Comparison of ENCODE assay signal across 15 cellular contexts in genomic region chr10:58502956-58503355, GRCh38. TPM values are rescaled to one million over a fixed set of nuclear protein-coding genes. Genes with fewer than 3 reads are reported as not detected.
DNase-seq lines count a peak whose midpoint lies in the region; ATAC-seq and TF ChIP-seq lines count a peak whose summit lies in the region.
"Had no signal": no experiment of that assay in that cellular context is flagged by ENCODE, and none has a peak within 500 bp of the region (broad histone marks: within the 10 kb centered on the region; RNA-seq: fewer than 3 reads in every experiment).

No MANE protein-coding gene starts in this region.

- ATAC-seq in HG03565 (IDR thresholded peaks at IDR 0.05; ENCODE audit: unreplicated experiment) = no peak
- ATAC-seq: GM23338 had no signal

- H4K12ac ChIP-seq in trophoblast cell (ENCODE audit: low read depth, low read length) = no peak overlapping the region

- no peak overlapping the region for H4K91ac ChIP-seq in trophoblast cell (ENCODE audit: low read depth, low read length)

- in situ Hi-C loops in GM23248 (cut with MboI) = loop anchor here (25.0 kb wide), 1 partner anchor 684 kb away; the partner anchor contains the start of gene PHYHIPL

- H3K27me3 ChIP-seq in GM23248 (replicated peaks; ENCODE audit: insufficient read depth) = no peaks in the 10 kb centered on the region
- no peaks in the 10 kb centered on the region for H3K27me3 ChIP-seq in adipocyte (replicated peaks; ENCODE audit: control insufficient read depth, insufficient read depth, low read length)
- no peaks in the 10 kb centered on the region for H3K27me3 ChIP-seq in trophoblast cell (ENCODE audit: insufficient read depth, low read length)
- no peaks in the 10 kb centered on the region for H3K27me3 ChIP-seq in CD8-positive, alpha-beta memory T cell (ENCODE audit: insufficient read depth, low read length, poor library complexity, severe bottlenecking)
- H3K27me3 ChIP-seq: BLaER1 had no signal

- H3K9ac ChIP-seq in GM23248 (no peak overlapping the region), adipocyte (ENCODE audit: low read length) (no peak overlapping the region), trophoblast cell (ENCODE audit: low read length) (no peak overlapping the region)
- H3K9ac ChIP-seq: BLaER1 had no signal

- no peak overlapping the region for H3K4me3 Mint-ChIP-seq in CD8-positive, alpha-beta memory T cell
- H3K4me3 Mint-ChIP-seq: CD14-positive monocyte; CD4-positive, alpha-beta memory T cell; GM23338 had no signal

- H3K79me2 ChIP-seq in GM23248 (ENCODE audit: insufficient read depth) (no peaks in the 10 kb centered on the region), trophoblast cell (ENCODE audit: control insufficient read depth, insufficient read depth, low read length, poor library complexity) (no peaks in the 10 kb centered on the region)

- no peaks in the 10 kb centered on the region for H3K79me1 ChIP-seq in trophoblast cell (ENCODE audit: low read length)

- H3F3A ChIP-seq in GM23248 (ENCODE audit: insufficient read depth) = peaks cover under 1% of the 10 kb centered on the region

- 94 to 100% methylated on average over 1 of the region's 1 CpG for WGBS in GM23248 (ENCODE audit: low coverage in 1 of 2, low lambda C conversion rate in 2 of 2, missing lambda C conversion rate in 2 of 2), 2 experiments
- no CpG with 5 or more reads among the region's 1 CpG for WGBS in trophoblast cell (ENCODE audit: extremely low coverage, insufficient coverage, insufficient read length)

- no peaks in the 10 kb centered on the region for H4K20me1 ChIP-seq in GM23248 (ENCODE audit: insufficient read depth)
- H4K20me1 ChIP-seq: BLaER1 had no signal

- DNase-seq in GM23248 (peak; percentile 24), adipocyte (ENCODE audit: low read depth) (peak; percentile 33), choroid plexus epithelial cell (ENCODE audit: low read depth) (peak; percentile 14), trophoblast cell (peak; percentile 72 to 82), occipital lobe (lab: John Stamatoyannopoulos, UW) (no peak)
- DNase-seq in CD8-positive, alpha-beta memory T cell = no peak
- DNase-seq: 8988T; Calu3; CD4-positive, alpha-beta memory T cell; HCEC 1CT had no signal

- no peaks in the 10 kb centered on the region for H3K9me3 Mint-ChIP-seq in CD8-positive, alpha-beta memory T cell
- H3K9me3 Mint-ChIP-seq: CD14-positive monocyte, GM23338 had no signal

- H4K8ac ChIP-seq in trophoblast cell (ENCODE audit: low read depth, low read length) = no peak overlapping the region

- no peak overlapping the region for H3K18ac ChIP-seq in trophoblast cell (ENCODE audit: low read length)

- no peak overlapping the region for H3K23ac ChIP-seq in trophoblast cell (ENCODE audit: low read length)

- no peak overlapping the region for H3K14ac ChIP-seq in trophoblast cell (ENCODE audit: low read length)

- no peaks in the 10 kb centered on the region for H3K36me3 Mint-ChIP-seq in CD8-positive, alpha-beta memory T cell
- H3K36me3 Mint-ChIP-seq: CD14-positive monocyte; CD4-positive, alpha-beta memory T cell had no signal

- no peak overlapping the region for H2BK120ac ChIP-seq in trophoblast cell (ENCODE audit: insufficient read depth, low read length, poor library complexity)

- H2AFZ ChIP-seq in GM23248 = no peak overlapping the region
- no peak overlapping the region for H2AFZ ChIP-seq in trophoblast cell (ENCODE audit: insufficient read depth, low read length, poor library complexity)
- H2AFZ ChIP-seq: GM23338 had no signal

- H2AK5ac ChIP-seq in trophoblast cell (ENCODE audit: low read length) = no peak overlapping the region

- H3K36me3 ChIP-seq in GM23248 (ENCODE audit: low read depth) = no peaks in the 10 kb centered on the region
- no peaks in the 10 kb centered on the region for H3K36me3 ChIP-seq in adipocyte (ENCODE audit: control insufficient read depth, insufficient read depth, low read length, severe bottlenecking)
- no peaks in the 10 kb centered on the region for H3K36me3 ChIP-seq in trophoblast cell (ENCODE audit: control insufficient read depth in 1 of 2, insufficient read depth in 2 of 2, low read length in 2 of 2)
- no peaks in the 10 kb centered on the region for H3K36me3 ChIP-seq in CD8-positive, alpha-beta memory T cell (ENCODE audit: insufficient read depth, low read length)
- H3K36me3 ChIP-seq: BLaER1 had no signal

- H3K4me3 ChIP-seq in GM23248 = no peak overlapping the region
- H3K4me3 ChIP-seq in adipocyte (ENCODE audit: low read length) = no peak overlapping the region
- H3K4me3 ChIP-seq in choroid plexus epithelial cell (ENCODE audit: low read depth, low read length) = no peak overlapping the region
- no peak overlapping the region for H3K4me3 ChIP-seq in trophoblast cell (ENCODE audit: low read depth, low read length)
- H3K4me3 ChIP-seq in CD8-positive, alpha-beta memory T cell (ENCODE audit: low read length) = no peak overlapping the region
- H3K4me3 ChIP-seq: BLaER1, GM23338 had no signal

- TF ChIP-seq CTCF in choroid plexus epithelial cell (conservative IDR thresholded peaks at IDR 0.05; ENCODE audit: low read depth, low read length) = no peak

- H2BK12ac ChIP-seq in trophoblast cell (ENCODE audit: low read length) = no peak overlapping the region

- no peak overlapping the region for H2BK5ac ChIP-seq in trophoblast cell (ENCODE audit: low read depth, low read length, poor library complexity)

- H3K27ac ChIP-seq in GM23248 = no peak overlapping the region
- H3K27ac ChIP-seq in trophoblast cell (ENCODE audit: low read depth, low read length) = no peak overlapping the region
- H3K27ac ChIP-seq in CD8-positive, alpha-beta memory T cell (ENCODE audit: low read depth, low read length) = no peak overlapping the region
- H3K27ac ChIP-seq: BLaER1, HL-60 had no signal

- H3K4me1 Mint-ChIP-seq in CD8-positive, alpha-beta memory T cell = no peaks in the 10 kb centered on the region
- H3K4me1 Mint-ChIP-seq: CD14-positive monocyte; CD4-positive, alpha-beta memory T cell had no signal

- H3K9me2 ChIP-seq in GM23248 (ENCODE audit: insufficient read depth) = 0 out of 2 replicates have a peak, but pooled peaks cover 5% of the 10 kb centered on the region

- peaks cover 6 to 31% of the 10 kb centered on the region in 2 donors for H3K27me3 Mint-ChIP-seq in CD8-positive, alpha-beta memory T cell

- POLR2A ChIA-PET in CD8-positive, alpha-beta memory T cell (lab: Charles Lee) = no interaction called here

- CTCF ChIA-PET in CD8-positive, alpha-beta memory T cell (lab: Charles Lee) = no interaction called here

- no peaks in the 10 kb centered on the region for H3K9me3 ChIP-seq in GM23248 (ENCODE audit: low read depth)
- no peaks in the 10 kb centered on the region for H3K9me3 ChIP-seq in adipocyte (ENCODE audit: control insufficient read depth, low read length)
- no peaks in the 10 kb centered on the region for H3K9me3 ChIP-seq in trophoblast cell (ENCODE audit: insufficient read depth, low read depth, low read length)
- H3K9me3 ChIP-seq in CD8-positive, alpha-beta memory T cell (ENCODE audit: low read length) = no peaks in the 10 kb centered on the region
- H3K9me3 ChIP-seq: BLaER1 had no signal

- H3K4me2 ChIP-seq in GM23248 (ENCODE audit: unreplicated experiment) (no peak overlapping the region), trophoblast cell (ENCODE audit: low read length) (no peak overlapping the region)
- H3K4me2 ChIP-seq: BLaER1, GM23338 had no signal

- H3K4me1 ChIP-seq in GM23248 (ENCODE audit: insufficient read depth) = peaks cover 12% of the 10 kb centered on the region; the same call in 1 of the 2 replicates
- no peaks in the 10 kb centered on the region for H3K4me1 ChIP-seq in adipocyte (ENCODE audit: control insufficient read depth, insufficient read depth, low read length)
- H3K4me1 ChIP-seq in trophoblast cell (ENCODE audit: control insufficient read depth in 1 of 2, insufficient read depth in 2 of 2, low read length in 2 of 2) = no peaks in the 10 kb centered on the region
- H3K4me1 ChIP-seq in CD8-positive, alpha-beta memory T cell (ENCODE audit: insufficient read depth, low read length) = no peaks in the 10 kb centered on the region
- H3K4me1 ChIP-seq: BLaER1 had no signal

- no peak overlapping the region for H3K4ac ChIP-seq in trophoblast cell (ENCODE audit: low read depth, low read length)

- no peak overlapping the region for H3K27ac Mint-ChIP-seq in CD8-positive, alpha-beta memory T cell
- H3K27ac Mint-ChIP-seq: CD14-positive monocyte; CD4-positive, alpha-beta memory T cell; GM23338 had no signal

RNA-seq across cellular contexts. Expression of gene BICC1, which starts 9.7 kb away (rescaled TPM):
- 80.5 and 86.8 TPM in 2 replicates for total RNA-seq in GM23248 (2014; rRNA removed; shearing (Covaris generic))
- polyA plus RNA-seq in GM23248 (2016; fragmentation: Nextera tagmentation; extraction: Ambion mirVana) = 95.8 and 97.0 TPM in 2 replicates
- polyA plus RNA-seq in trophoblast cell (2013) = 0.39 and 0.49 TPM in 2 replicates
- 7.6 TPM for total RNA-seq in occipital lobe
- total RNA-seq in CD8-positive, alpha-beta memory T cell = not detected
- polyA plus RNA-seq in CD8-positive, alpha-beta memory T cell = not detected
- total RNA-seq: CD4-positive, alpha-beta memory T cell had no signal
- polyA plus RNA-seq: CD4-positive, alpha-beta memory T cell had no signal

Comparison
In these comparisons a context has a peak if more than half of its experiments do, and no peak if none do; other contexts are left out.
1. DNase-seq: peak in GM23248 (single experiment), adipocyte (single experiment), choroid plexus epithelial cell (single experiment) and trophoblast cell (2 of 2); none in occipital lobe (single experiment) and CD8-positive, alpha-beta memory T cell (0 of 5).